19 cellular contexts compared by ENCODE assay signal in genomic region chr3:159627634-159628033, GRCh38.
DNase-seq lines count a peak whose midpoint lies in the region; ATAC-seq and TF ChIP-seq lines count a peak whose summit lies in the region.
"Had no signal": no experiment of that assay in that cellular context is flagged by ENCODE, and none has a peak within 500 bp of the region (broad histone marks: within the 10 kb centered on the region; RNA-seq: fewer than 3 reads in every experiment).

No MANE protein-coding gene starts in this region.

- H3K27me3 Mint-ChIP-seq in neural progenitor cell (ENCODE audit: insufficient read depth, low read depth) = peaks cover 3% of the 10 kb centered on the region

- no peaks in the 10 kb centered on the region for H3K36me3 Mint-ChIP-seq in neural progenitor cell
- H3K36me3 Mint-ChIP-seq: CD4-positive, alpha-beta memory T cell had no signal

- DNase-seq in COLO668 (lab: John Stamatoyannopoulos, UW; ENCODE audit: unreplicated experiment) = peak; percentile 4
- peak; percentile 67 for DNase-seq in HT-29 (ENCODE audit: low spot score)
- DNase-seq in Panc1 (ENCODE audit: low read depth, low spot score) = no peak
- DNase-seq in lower lobe of right lung = no peak
- no peak for DNase-seq in stimulated activated CD4-positive, alpha-beta T cell treated with anti-CD3 and anti-CD28 coated beads, Interleukin-2, amount 100 ng/mL, for 24 hours
- no peak for DNase-seq in activated CD4-positive, CD25-positive, alpha-beta regulatory T cell (lab: John Stamatoyannopoulos, UW)
- no peak for DNase-seq in neural progenitor cell (ENCODE audit: low spot score)
- no peak for DNase-seq in right atrium auricular region (ENCODE audit: low spot score)
- DNase-seq: CD4-positive, alpha-beta memory T cell; HFFc6; MM.1S; NCI-H1092 treated with DMSO at 0.1 percent for 48 hours; NCI-H1694; NCI-H526; OCI-M1 had no signal

- H3K4me1 ChIP-seq in Panc1 (ENCODE audit: control insufficient read depth, insufficient read depth, low read length) (peaks cover 25% of the 10 kb centered on the region), lower lobe of right lung (no peaks in the 10 kb centered on the region), neural progenitor cell (peaks cover 17% of the 10 kb centered on the region), right atrium auricular region (no peaks in the 10 kb centered on the region)

- no TSS peak for BruUV-seq in Panc1 (replicated peaks; lab: Mats Ljungman, UMichigan)

- H3K9ac ChIP-seq in neural progenitor cell = no peak overlapping the region
- H3K9ac ChIP-seq: KMS-11 had no signal

- H3F3A ChIP-seq in neural progenitor cell (ENCODE audit: low read depth) = peaks cover 10% of the 10 kb centered on the region

- H3K79me2 ChIP-seq in neural progenitor cell (ENCODE audit: low read depth) = no peaks in the 10 kb centered on the region

- H3K27ac Mint-ChIP-seq in neural progenitor cell = no peak overlapping the region
- H3K27ac Mint-ChIP-seq: B cell; CD4-positive, alpha-beta memory T cell; HFFc6 had no signal

- in situ Hi-C loops in Panc1 (cut with HindIII; ENCODE audit: low pct_unique_long_range_greater_than_20kb, low sequenced_read_pairs) = no loop called here

- no peak overlapping the region for H3K4me3 Mint-ChIP-seq in neural progenitor cell
- H3K4me3 Mint-ChIP-seq: B cell; CD4-positive, alpha-beta memory T cell; HFFc6 had no signal

- TF ChIP-seq CTCF in Panc1 (IDR thresholded peaks at IDR 0.05) = no peak
- TF ChIP-seq CTCF in lower lobe of right lung (IDR thresholded peaks at IDR 0.05) = no peak
- TF ChIP-seq CTCF in neural progenitor cell (IDR thresholded peaks at IDR 0.05) = no peak
- TF ChIP-seq CTCF in right atrium auricular region (IDR thresholded peaks at IDR 0.05) = no peak

- H3K27ac ChIP-seq in Panc1 (ENCODE audit: low read length) (peak overlapping the region; percentile 62; the same call in 1 of the 2 replicates), lower lobe of right lung (no peak overlapping the region), neural progenitor cell (no peak overlapping the region), right atrium auricular region (no peak overlapping the region)
- H3K27ac ChIP-seq: KMS-11, SJSA1 had no signal

- intact Hi-C loops in Panc1 (cut with micrococcal nuclease; ENCODE audit: unreplicated experiment) = no loop called here
- intact Hi-C loops in lower lobe of right lung (cut with DNase I) = loop anchor here (10.0 kb wide), 1 partner anchor 177 kb away; no protein-coding TSS in a partner anchor

- peaks cover 14% of the 10 kb centered on the region for H3K4me1 Mint-ChIP-seq in neural progenitor cell
- H3K4me1 Mint-ChIP-seq: B cell; CD4-positive, alpha-beta memory T cell had no signal

- H3K27me3 ChIP-seq in Panc1 (ENCODE audit: control insufficient read depth, insufficient read depth, low read length) (no peaks in the 10 kb centered on the region), lower lobe of right lung (ENCODE audit: low read depth) (no peaks in the 10 kb centered on the region), neural progenitor cell (no peaks in the 10 kb centered on the region), right atrium auricular region (no peaks in the 10 kb centered on the region)
- H3K27me3 ChIP-seq: SJSA1 had no signal

- no peaks in the 10 kb centered on the region for H4K20me1 ChIP-seq in neural progenitor cell (ENCODE audit: low read depth)

- ATAC-seq in Panc1 (peak; percentile 89), lower lobe of right lung (peak; percentile 47 to 76)
- ATAC-seq: HepG2 had no signal

- H3K9me3 ChIP-seq in Panc1 (ENCODE audit: control insufficient read depth, insufficient read depth, low read depth, low read length) (no peaks in the 10 kb centered on the region), lower lobe of right lung (no peaks in the 10 kb centered on the region), neural progenitor cell (ENCODE audit: low read depth) (no peaks in the 10 kb centered on the region), right atrium auricular region (no peaks in the 10 kb centered on the region)
- H3K9me3 ChIP-seq: SJSA1 had no signal

- no peak overlapping the region for H3K4me2 ChIP-seq in neural progenitor cell
- H3K4me2 ChIP-seq: KMS-11 had no signal

- H3K4me3 ChIP-seq in Panc1 (ENCODE audit: low read depth in 2 of 2, low read length in 2 of 2) = no peak overlapping the region
- H3K4me3 ChIP-seq in lower lobe of right lung = no peak overlapping the region
- no peak overlapping the region for H3K4me3 ChIP-seq in neural progenitor cell
- no peak overlapping the region for H3K4me3 ChIP-seq in right atrium auricular region
- H3K4me3 ChIP-seq: SJSA1 had no signal

- H3K36me3 ChIP-seq in Panc1 (ENCODE audit: control insufficient read depth, insufficient read depth, low read length) = no peaks in the 10 kb centered on the region
- H3K36me3 ChIP-seq in lower lobe of right lung = no peaks in the 10 kb centered on the region
- no peaks in the 10 kb centered on the region for H3K36me3 ChIP-seq in neural progenitor cell
- no peaks in the 10 kb centered on the region for H3K36me3 ChIP-seq in right atrium auricular region
- H3K36me3 ChIP-seq: SJSA1 had no signal

- POLR2A ChIA-PET in Panc1 (lab: Charles Lee) = interaction anchor here (0.6 kb wide), 1 partner anchor 83 kb away, joined by 3 read pairs; no protein-coding TSS in a partner anchor

- CTCF ChIA-PET in Panc1 (lab: Charles Lee) = no interaction called here

- no peaks in the 10 kb centered on the region for H3K9me3 Mint-ChIP-seq in neural progenitor cell

- no peak overlapping the region for H2AFZ ChIP-seq in neural progenitor cell (replicated peaks)

Comparison
In these comparisons a context has a peak if more than half of its experiments do, and no peak if none do; other contexts are left out.
1. DNase-seq: peak in COLO668 (single experiment) and HT-29 (single experiment); none in Panc1 (single experiment), lower lobe of right lung (single experiment), stimulated activated CD4-positive, alpha-beta T cell treated with anti-CD3 and anti-CD28 coated beads, Interleukin-2, amount 100 ng/mL, for 24 hours (0 of 2), activated CD4-positive, CD25-positive, alpha-beta regulatory T cell (0 of 4), neural progenitor cell (single experiment) and right atrium auricular region (single experiment).